8 cellular contexts compared by ENCODE assay signal in genomic region chr15:87477759-87478687, GRCh38.
A peak's percentile ranks its signal among the peaks of the same experiment; 100 is the strongest.
DNase-seq lines count a peak whose midpoint lies in the region; ATAC-seq and TF ChIP-seq lines count a peak whose summit lies in the region.

No MANE protein-coding gene starts in this region.

- DNase-seq in ELF-1 (ENCODE audit: low read depth, low spot score) (peak; percentile 23), NCI-H69 (lab: John Stamatoyannopoulos, UW) (peak; percentile 0), epithelial cell of proximal tubule (ENCODE audit: low read depth) (peak; percentile 88), erythroblast (lab: John Stamatoyannopoulos, UW) (no peak)

- H3K27me3 ChIP-seq in neuron (ENCODE audit: insufficient read depth, low read length) = no peaks in the 10 kb centered on the region

- no peaks in the 10 kb centered on the region for H3K36me3 ChIP-seq in neuron (ENCODE audit: insufficient read depth, low read length)

- TF ChIP-seq CTCF in epithelial cell of proximal tubule (conservative IDR thresholded peaks at IDR 0.05; ENCODE audit: low read depth, low read length) = peak; percentile 43

- no peak for TF ChIP-seq POLR2A in erythroblast (IDR thresholded peaks at IDR 0.05; ENCODE audit: low read length)

- H3K4me3 ChIP-seq in epithelial cell of proximal tubule (ENCODE audit: low read depth, low read length) (peak overlapping the region; percentile 42), neuron (ENCODE audit: low read length) (no peak overlapping the region)

- no peak for ATAC-seq in GM21825 (IDR thresholded peaks at IDR 0.05; ENCODE audit: unreplicated experiment)
- no peak for ATAC-seq in HG02852 (IDR thresholded peaks at IDR 0.05; ENCODE audit: unreplicated experiment)
- ATAC-seq in GM19452 (IDR thresholded peaks at IDR 0.05; ENCODE audit: unreplicated experiment) = no peak

- peaks cover 17% of the 10 kb centered on the region for H3K4me1 ChIP-seq in neuron (ENCODE audit: insufficient read depth, low read length)

- peak overlapping the region; percentile 67 for H2AFZ ChIP-seq in neuron (ENCODE audit: low read depth, low read length)

- no peaks in the 10 kb centered on the region for H3K9me3 ChIP-seq in neuron (ENCODE audit: low read length)

Comparison
In these comparisons a context has a peak if more than half of its experiments do, and no peak if none do; other contexts are left out.
1. DNase-seq: peak in ELF-1 (single experiment), NCI-H69 (single experiment) and epithelial cell of proximal tubule (single experiment); none in erythroblast (0 of 2).